In genomic region chr5:25905646-25906045, GRCh38 we compare ENCODE assay signal across 35 cellular contexts.
"Had no signal": no experiment of that assay in that cellular context is flagged by ENCODE, and none has a peak within 500 bp of the region (broad histone marks: within the 10 kb centered on the region; RNA-seq: fewer than 3 reads in every experiment).

No MANE protein-coding gene starts in this region.

- H3K9ac ChIP-seq: KMS-11 had no signal

- H3K36me3 ChIP-seq: MG63 had no signal

- H3K4me3 ChIP-seq: MG63 had no signal

- H3K4me2 ChIP-seq: KMS-11 had no signal

- H3K9me3 ChIP-seq: MG63 had no signal

- DNase-seq: Kasumi-1, KBM-7, KG1, MG63, MM.1S, MV-4-11, NCI-H1048, NCI-H1092, NCI-H1092 treated with DMSO at 0.1 percent for 48 hours, NCI-H1105, NCI-H1105 treated with DMSO at 0.1 percent for 48 hours, NCI-H1417, NCI-H1417 treated with DMSO at 0.1 percent for 48 hours, NCI-H1436, NCI-H1436 treated with DMSO at 0.1 percent for 48 hours, NCI-H146, NCI-H1694, NCI-H1694 treated with DMSO at 0.1 percent for 48 hours, NCI-H187, NCI-H187 treated with DMSO at 0.1 percent for 48 hours, NCI-H1930, NCI-H2029, NCI-H2029 treated with DMSO at 0.1 percent for 48 hours, NCI-H2081, NCI-H2081 treated with DMSO at 0.1 percent for 48 hours, NCI-H2107, NCI-H2171, NCI-H2171 treated with DMSO at 0.1 percent for 48 hours, NCI-H2227 treated with DMSO at 0.1 percent for 48 hours, NCI-H226, NCI-H345, NCI-H446, NCI-H446 treated with DMSO at 0.1 percent for 48 hours, NCI-H510A had no signal

- H3K27ac ChIP-seq: KMS-11 had no signal

- H3K27me3 ChIP-seq: MG63 had no signal
